In genomic region chr3:15647629-15648167, GRCh38 we compare ENCODE assay signal across 8 cellular contexts. TPM values are rescaled to one million over a fixed set of nuclear protein-coding genes. Genes with fewer than 3 reads are reported as not detected.
DNase-seq lines count a peak whose midpoint lies in the region; ATAC-seq, FAIRE-seq and TF ChIP-seq lines count a peak whose summit lies in the region.

No MANE protein-coding gene starts in this region.

- H2BK12ac ChIP-seq in mesenchymal stem cell (ENCODE audit: low read length in 2 of 2), result peak overlapping the region; percentile 94 to 98

- H4K91ac ChIP-seq in mesenchymal stem cell (ENCODE audit: low read length), result peak overlapping the region; percentile 99

- 59% methylated on average over 4 of the region's 4 CpGs for WGBS in A549 (ENCODE audit: missing lambda C conversion rate)
- 24% methylated on average over 4 of the region's 4 CpGs for WGBS in K562 (ENCODE audit: insufficient coverage, low coverage, missing lambda C conversion rate)
- 0% methylated on average over 2 of the region's 4 CpGs for WGBS in mesenchymal stem cell
- 46 to 51% methylated on average over 4 of the region's 4 CpGs for WGBS in aorta, 2 donors

- H3K4me2 ChIP-seq in A549 (peak overlapping the region; percentile 74), K562 (ENCODE audit: insufficient read depth, low read length) (no peak overlapping the region), mesenchymal stem cell (ENCODE audit: low read length, poor library complexity, severe bottlenecking) (no peak overlapping the region)

- peak overlapping the region in 1 of 2 experiments; percentile 67 for H3K23ac ChIP-seq in mesenchymal stem cell (ENCODE audit: low read length in 2 of 2)

- H3K18ac ChIP-seq in mesenchymal stem cell (ENCODE audit: low read depth in 1 of 2, low read length in 2 of 2), result peak overlapping the region; percentile 92 to 99

- H3K4ac ChIP-seq in mesenchymal stem cell (ENCODE audit: low read depth in 1 of 2, low read length in 2 of 2), result peak overlapping the region; percentile 94 to 97

- FAIRE-seq in A549 (lab: Jason Lieb, UNC) (no peak), K562 (lab: Jason Lieb, UNC) (no peak)

- H3K9me3 ChIP-seq in A549, result no peaks in the 10 kb centered on the region
- no peaks in the 10 kb centered on the region for H3K9me3 ChIP-seq in K562 (replicated peaks; ENCODE audit: control insufficient read depth, insufficient read depth, low read depth, low read length)
- no peaks in the 10 kb centered on the region for H3K9me3 ChIP-seq in mesenchymal stem cell (ENCODE audit: control insufficient read depth, low read length)
- H3K9me3 ChIP-seq in aorta (ENCODE audit: control insufficient read depth, low read length), result no peaks in the 10 kb centered on the region

- H3K27ac ChIP-seq in A549, result peak overlapping the region; percentile 82 to 88
- no peak overlapping the region for H3K27ac ChIP-seq in K562 (ENCODE audit: extremely low read depth, low read depth, low read length)
- peak overlapping the region; percentile 95 for H3K27ac ChIP-seq in mesenchymal stem cell (ENCODE audit: low read length, poor library complexity, severe bottlenecking)
- H3K27ac ChIP-seq in aorta (ENCODE audit: low read depth in 1 of 2, low read length in 2 of 2), result peak overlapping the region in 1 of 2 donors; percentile 26

- TF ChIP-seq POLR2A in A549 (IDR thresholded peaks at IDR 0.05; ENCODE audit: low read length) (no peak), K562 (conservative IDR thresholded peaks at IDR 0.05) (no peak)

- no peaks in the 10 kb centered on the region for H4K20me1 ChIP-seq in K562 (replicated peaks; ENCODE audit: control insufficient read depth, insufficient read depth, low read length)

- TF ChIP-seq CTCF in A549 (IDR thresholded peaks at IDR 0.05), result no peak
- no peak for TF ChIP-seq CTCF in K562 (IDR thresholded peaks at IDR 0.05 in 2 of 3, conservative IDR thresholded peaks at IDR 0.05 in 1 of 3; ENCODE audit: insufficient read depth in 2 of 3, low read depth in 1 of 3, low read length in 3 of 3)

- no peak overlapping the region for H3K4me3 ChIP-seq in A549
- H3K4me3 ChIP-seq in K562, result no peak overlapping the region
- H3K4me3 ChIP-seq in mesenchymal stem cell (ENCODE audit: insufficient read depth in 1 of 2, low read depth in 1 of 2, low read length in 2 of 2), result peak overlapping the region in 1 of 2 experiments; percentile 40
- H3K4me3 ChIP-seq in aorta (ENCODE audit: low read length in 2 of 2), result no peak overlapping the region

- peak overlapping the region in 1 of 2 experiments; percentile 71 for H3K14ac ChIP-seq in mesenchymal stem cell (ENCODE audit: low read length in 2 of 2)

- TF ChIP-seq EP300 in A549 (IDR thresholded peaks at IDR 0.05) (no peak), K562 (IDR thresholded peaks at IDR 0.05; ENCODE audit: low read length) (no peak)

- peaks cover 4% of the 10 kb centered on the region for H3K79me1 ChIP-seq in mesenchymal stem cell (replicated peaks; ENCODE audit: low read length, poor library complexity, severe bottlenecking)

- H3K4me1 ChIP-seq in A549 (peaks cover 31% of the 10 kb centered on the region), K562 (replicated peaks in 1 of 2; ENCODE audit: control insufficient read depth in 2 of 2, insufficient read depth in 2 of 2, low read length in 2 of 2) (0 out of 5 replicates have a peak, but pooled peaks cover 0 to 2% of the 10 kb centered on the region in 2 experiments), mesenchymal stem cell (ENCODE audit: control insufficient read depth, insufficient read depth, low read depth, low read length) (peaks cover 17% of the 10 kb centered on the region), aorta (ENCODE audit: control insufficient read depth in 1 of 2, insufficient read depth in 2 of 2, low read length in 2 of 2) (no peaks in the 10 kb centered on the region)

- peak overlapping the region; percentile 97 for H2BK5ac ChIP-seq in mesenchymal stem cell (ENCODE audit: low read depth, low read length, poor library complexity, severe bottlenecking)

- H2BK120ac ChIP-seq in mesenchymal stem cell (ENCODE audit: low read depth, low read length), result peak overlapping the region; percentile 99

- H2AFZ ChIP-seq in K562 (ENCODE audit: low read depth, low read length) (no peak overlapping the region), mesenchymal stem cell (ENCODE audit: low read depth, low read length) (no peak overlapping the region)

- H2AK5ac ChIP-seq in mesenchymal stem cell (ENCODE audit: low read length, severe bottlenecking), result peak overlapping the region; percentile 94

- no peaks in the 10 kb centered on the region for H3K79me2 ChIP-seq in K562 (ENCODE audit: control insufficient read depth, insufficient read depth, low read length)

- H3K27me3 ChIP-seq in K562 (ENCODE audit: control insufficient read depth in 2 of 2, insufficient read depth in 2 of 2, low read length in 2 of 2), result peaks cover 23 to 39% of the 10 kb centered on the region in 2 experiments
- no peaks in the 10 kb centered on the region for H3K27me3 ChIP-seq in mesenchymal stem cell (ENCODE audit: control insufficient read depth in 1 of 2, insufficient read depth in 1 of 2, low read length in 2 of 2)
- no peaks in the 10 kb centered on the region for H3K27me3 ChIP-seq in aorta (ENCODE audit: control insufficient read depth in 1 of 2, insufficient read depth in 2 of 2, low read length in 1 of 2)

- H3K9me1 ChIP-seq in K562 (ENCODE audit: control insufficient read depth, insufficient read depth, low read length), result no peaks in the 10 kb centered on the region

- POLR2A ChIA-PET in A549 (lab: Yijun Ruan, JAX) (interaction anchor here (0.5 kb wide), 1 partner anchor 200 kb away, joined by 4 read pairs; no protein-coding TSS in a partner anchor), K562 (lab: Yijun Ruan, JAX) (no interaction called here)

- peak overlapping the region; percentile 99 for H4K8ac ChIP-seq in mesenchymal stem cell (ENCODE audit: low read length)

- CTCF ChIA-PET in A549 (lab: Yijun Ruan, JAX) (interaction anchor here (5.2 to 5.3 kb wide), 2 partner anchors 13 to 19 kb away, joined by 25 to 27 read pairs; no protein-coding TSS in a partner anchor), K562 (lab: Yijun Ruan, JAX; ENCODE audit: low intra/inter-chr PET ratio) (interaction anchor here (0.6 kb wide), 1 partner anchor 32 kb away, joined by 3 read pairs; no protein-coding TSS in a partner anchor)

- intact Hi-C loops in K562 (cut with micrococcal nuclease), result no loop called here
- intact Hi-C loops in aorta (cut with DNase I), result loop anchor here in 1 of 2 donors (5.0 kb wide), 1 partner anchor 160 kb away; no protein-coding TSS in a partner anchor

- H3K9ac ChIP-seq in K562 (ENCODE audit: insufficient read depth in 1 of 2, low read depth in 2 of 2, low read length in 2 of 2) (no peak overlapping the region), mesenchymal stem cell (ENCODE audit: low read length) (peak overlapping the region; percentile 77)

- in situ Hi-C loops in K562 (cut with MboI), result loop anchor here (25.0 kb wide), 1 partner anchor 890 kb away; no protein-coding TSS in a partner anchor

- ATAC-seq in A549 (no peak), GM19025 (IDR thresholded peaks at IDR 0.05; ENCODE audit: low read depth, unreplicated experiment) (peak; percentile 89), HG03196 (IDR thresholded peaks at IDR 0.05; ENCODE audit: unreplicated experiment) (peak; percentile 95), K562 (no peak), aorta (ENCODE audit: low FRiP score) (peak; percentile 32)

- H3K36me3 ChIP-seq in K562 (ENCODE audit: control insufficient read depth, insufficient read depth, low read length) (no peaks in the 10 kb centered on the region), mesenchymal stem cell (ENCODE audit: control insufficient read depth in 1 of 2, insufficient read depth in 2 of 2, low read depth in 1 of 2, low read length in 2 of 2) (peaks cover 0 to 8% of the 10 kb centered on the region in 2 experiments), aorta (ENCODE audit: control insufficient read depth in 1 of 2, insufficient read depth in 2 of 2, low read length in 1 of 2) (no peaks in the 10 kb centered on the region)

- DNase-seq in A549 (ENCODE audit: low read depth in 1 of 2, low spot score in 1 of 2) (no peak), T follicular helper cell (ENCODE audit: low read depth) (peak; percentile 9), K562 (ENCODE audit: extremely low read depth in 1 of 4, low spot score in 3 of 4) (no peak), mesenchymal stem cell (peak; percentile 95), aorta (no peak), cerebellum (ENCODE audit: low spot score) (no peak)

- no peak for TF ChIP-seq RAD21 in A549 (conservative IDR thresholded peaks at IDR 0.05 in 1 of 2, IDR thresholded peaks at IDR 0.05 in 1 of 2)
- TF ChIP-seq RAD21 in K562 (CRISPR knock-in tag; conservative IDR thresholded peaks at IDR 0.05 in 1 of 2, IDR thresholded peaks at IDR 0.05 in 1 of 2), result no peak

- BruUV-seq in K562 (replicated peaks; lab: Mats Ljungman, UMichigan), result no TSS peak

- peak overlapping the region; percentile 91 for H2BK15ac ChIP-seq in mesenchymal stem cell (ENCODE audit: low read depth, poor library complexity, severe bottlenecking)

RNA-seq across cellular contexts. Expression of gene BTD, which starts 46.2 kb away (rescaled TPM):
- polyA plus RNA-seq in A549 (2011; rRNA removed), result 17.8 and 23.7 TPM in 2 replicates
- 12.0 and 12.6 TPM in 2 replicates for polyA plus RNA-seq in A549 (2012; cell fraction: cytosol; rRNA removed)
- 16.0 and 19.0 TPM in 2 replicates for polyA plus RNA-seq in A549 (2012; cell fraction: nucleus; rRNA removed)
- 13.4 to 17.6 TPM (median 16.5 TPM) in 3 replicates for polyA plus RNA-seq in A549 (2017; fragmentation: RNase III; extraction: RNeasy Plus Mini Kit Qiagen cat#74134 plus additional on column Dnase treatment)
- polyA minus RNA-seq in A549 (2011; rRNA and poly(A)+ RNA removed), result 26.1 and 30.0 TPM in 2 replicates
- 15.1 and 17.2 TPM in 2 replicates for total RNA-seq in K562 (2011; cell fraction: chromatin; rRNA removed; ENCODE audit: low replicate concordance)
- total RNA-seq in K562 (2011; cell fraction: nucleolus; rRNA removed), result 20.2 and 22.9 TPM in 2 replicates
- 28.9 and 36.2 TPM in 2 replicates for total RNA-seq in K562 (2011; cell fraction: nucleoplasm; rRNA removed)
- 5.8 and 7.5 TPM in 2 replicates for total RNA-seq in K562 (2014; rRNA removed)
- 7.0 and 8.4 TPM in 2 replicates for total RNA-seq in K562 (2014; rRNA removed; fragmentation: Illumina TruSeq; extraction: Trizol)
- total RNA-seq in K562 (2015; rRNA removed; fragmentation: Illumina TruSeq; extraction: Trizol), result 6.6 and 9.2 TPM in 2 replicates
- total RNA-seq in K562 (2021), result 7.5 and 8.5 TPM in 2 replicates
- polyA plus RNA-seq in K562 (2011; rRNA removed), result 18.0 and 18.5 TPM in 2 replicates
- polyA plus RNA-seq in K562 (2011; cell fraction: cytosol; rRNA removed), result 16.8 and 20.5 TPM in 2 replicates
- 10.3 and 13.8 TPM in 2 replicates for polyA plus RNA-seq in K562 (2011; cell fraction: nucleus; rRNA removed)
- polyA plus RNA-seq in K562 (2012), result 10.7 and 12.9 TPM in 2 replicates
- 9.1 and 10.7 TPM in 2 replicates for polyA plus RNA-seq in K562 (2014; fragmentation: Illumina TruSeq; extraction: Trizol)
- polyA plus RNA-seq in K562 (2014; fragmentation: Nextera tagmentation; extraction: Ambion mirVana), result 10 to 100 TPM; 24.3 to 26.2 TPM
- polyA plus RNA-seq in K562 (2014; rRNA removed), result 10.6 and 11.2 TPM in 2 replicates
- 12.0 and 15.3 TPM in 2 replicates for polyA minus RNA-seq in K562 (2011; rRNA and poly(A)+ RNA removed)
- polyA minus RNA-seq in K562 (2011; cell fraction: cytosol; rRNA and poly(A)+ RNA removed), result 3.9 and 5.2 TPM in 2 replicates
- polyA minus RNA-seq in K562 (2011; cell fraction: nucleus; rRNA and poly(A)+ RNA removed), result 5.9 and 14.4 TPM in 2 replicates
- polyA plus RNA-seq in mesenchymal stem cell (2013, experiment 1 of 2), result 16.3 TPM
- 15.8 TPM for polyA plus RNA-seq in mesenchymal stem cell (2013, experiment 2 of 2)
- total RNA-seq in aorta, result 10 to 100 TPM; 11.7 to 17.6 TPM
- polyA plus RNA-seq in aorta, result 10 to 100 TPM in 1 of 2 donors, 1 to 10 TPM in 1; 8.4 to 20.5 TPM
- total RNA-seq in cerebellum, result 19.3 TPM

RNA-seq across cellular contexts. Expression of gene HACL1, which starts 46.3 kb away (rescaled TPM):
- 51.0 and 69.0 TPM in 2 replicates for polyA plus RNA-seq in A549 (2011; rRNA removed)
- polyA plus RNA-seq in A549 (2012; cell fraction: cytosol; rRNA removed), result 28.4 and 29.5 TPM in 2 replicates
- polyA plus RNA-seq in A549 (2012; cell fraction: nucleus; rRNA removed), result 23.1 and 32.1 TPM in 2 replicates
- polyA plus RNA-seq in A549 (2017; fragmentation: RNase III; extraction: RNeasy Plus Mini Kit Qiagen cat#74134 plus additional on column Dnase treatment), result 24.3 to 26.5 TPM (median 26.3 TPM) in 3 replicates
- 45.8 and 68.3 TPM in 2 replicates for polyA minus RNA-seq in A549 (2011; rRNA and poly(A)+ RNA removed)
- 68.2 and 88.4 TPM in 2 replicates for total RNA-seq in K562 (2011; cell fraction: chromatin; rRNA removed; ENCODE audit: low replicate concordance)
- 62.5 and 76.5 TPM in 2 replicates for total RNA-seq in K562 (2011; cell fraction: nucleolus; rRNA removed)
- total RNA-seq in K562 (2011; cell fraction: nucleoplasm; rRNA removed), result 64.9 and 74.0 TPM in 2 replicates
- total RNA-seq in K562 (2014; rRNA removed), result 18.6 and 18.9 TPM in 2 replicates
- 30.5 and 33.8 TPM in 2 replicates for total RNA-seq in K562 (2014; rRNA removed; fragmentation: Illumina TruSeq; extraction: Trizol)
- 19.0 and 23.0 TPM in 2 replicates for total RNA-seq in K562 (2015; rRNA removed; fragmentation: Illumina TruSeq; extraction: Trizol)
- total RNA-seq in K562 (2021), result 29.1 and 31.5 TPM in 2 replicates
- 43.1 and 61.5 TPM in 2 replicates for polyA plus RNA-seq in K562 (2011; rRNA removed)
- polyA plus RNA-seq in K562 (2011; cell fraction: cytosol; rRNA removed), result 25.6 and 31.1 TPM in 2 replicates
- 52.7 and 69.1 TPM in 2 replicates for polyA plus RNA-seq in K562 (2011; cell fraction: nucleus; rRNA removed)
- polyA plus RNA-seq in K562 (2012), result 33.6 and 43.7 TPM in 2 replicates
- polyA plus RNA-seq in K562 (2014; fragmentation: Illumina TruSeq; extraction: Trizol), result 22.8 and 25.1 TPM in 2 replicates
- polyA plus RNA-seq in K562 (2014; fragmentation: Nextera tagmentation; extraction: Ambion mirVana), result 10 to 100 TPM; 39.0 to 54.7 TPM
- 19.0 and 23.5 TPM in 2 replicates for polyA plus RNA-seq in K562 (2014; rRNA removed)
- 83.3 and 83.9 TPM in 2 replicates for polyA minus RNA-seq in K562 (2011; rRNA and poly(A)+ RNA removed)
- polyA minus RNA-seq in K562 (2011; cell fraction: cytosol; rRNA and poly(A)+ RNA removed), result 17.1 and 26.1 TPM in 2 replicates
- polyA minus RNA-seq in K562 (2011; cell fraction: nucleus; rRNA and poly(A)+ RNA removed), result 39.2 and 45.1 TPM in 2 replicates
- 9.2 TPM for polyA plus RNA-seq in mesenchymal stem cell (2013, experiment 1 of 2)
- polyA plus RNA-seq in mesenchymal stem cell (2013, experiment 2 of 2), result 9.0 TPM
- total RNA-seq in aorta, result 10 to 100 TPM; 20.6 to 27.1 TPM
- 10 to 100 TPM; 13.3 to 26.0 TPM for polyA plus RNA-seq in aorta
- total RNA-seq in cerebellum, result 32.2 TPM

Comparison
In these comparisons a context has a peak if more than half of its experiments do, and no peak if none do; other contexts are left out.
1. ATAC-seq: peak in GM19025 (single experiment), HG03196 (single experiment) and aorta (single experiment); none in A549 (0 of 2) and K562 (single experiment).
2. DNase-seq: peak in T follicular helper cell (single experiment) and mesenchymal stem cell (single experiment); none in A549 (0 of 2), K562 (0 of 4), aorta (0 of 2) and cerebellum (single experiment).